Comparison of ENCODE assay signal across 23 cellular contexts in genomic region chr4:93478805-93479204, GRCh38.
DNase-seq lines count a peak whose midpoint lies in the region; ATAC-seq, FAIRE-seq and TF ChIP-seq lines count a peak whose summit lies in the region.
"Had no signal": no experiment of that assay in that cellular context is flagged by ENCODE, and none has a peak within 500 bp of the region (broad histone marks: within the 10 kb centered on the region; RNA-seq: fewer than 3 reads in every experiment).

No MANE protein-coding gene starts in this region.

- peak; percentile 23 for FAIRE-seq in GM12878 (lab: Jason Lieb, UNC)
- FAIRE-seq: GM12891, GM19239 had no signal

- POLR2A ChIA-PET in PC-3 (lab: Charles Lee; ENCODE audit: unreplicated experiment), result no interaction called here
- POLR2A ChIA-PET in GM12878 (lab: Charles Lee), result no interaction called here

- TF ChIP-seq EP300 in GM12878 (IDR thresholded peaks at IDR 0.05; ENCODE audit: borderline replicate concordance in 1 of 2, control insufficient read depth in 1 of 2, low read depth in 2 of 2, low read length in 2 of 2), result no peak

- TF ChIP-seq RAD21 in GM12878 (IDR thresholded peaks at IDR 0.05; ENCODE audit: insufficient read depth, low read depth, low read length), result no peak

- CTCF ChIA-PET in PC-3 (lab: Charles Lee) (no interaction called here), GM12878 (lab: Yijun Ruan, JAX) (no interaction called here)

- H3K4me3 ChIP-seq in PC-3 (ENCODE audit: low read length), result no peak overlapping the region
- H3K4me3 ChIP-seq in GM12878, result no peak overlapping the region
- H3K4me3 ChIP-seq in epithelial cell of esophagus (ENCODE audit: low read length), result no peak overlapping the region
- H3K4me3 ChIP-seq: BLaER1 had no signal

- DNase-seq in PC-3 (peak; percentile 79), GM12878 (ENCODE audit: low read depth, low spot score) (no peak), epithelial cell of esophagus (ENCODE audit: low read depth) (peak; percentile 30), germinal center (ENCODE audit: low spot score) (no peak), NCI-H146 treated with DMSO at 0.1 percent for 48 hours (lab: John Stamatoyannopoulos, UW; ENCODE audit: unreplicated experiment) (no peak)
- DNase-seq: 8988T; ACHN; BE2C; C1 segment of cervical spinal cord; CD4-positive, alpha-beta memory T cell; CD4-positive, CD25-positive, alpha-beta regulatory T cell; CD8-positive, alpha-beta memory T cell; COR-L47; DMS 273 treated with DMSO at 0.1 percent for 48 hours; DMS153; DMS53; DMS79; DND-41; EL; GDM1 had no signal

- SMC1A ChIA-PET in GM12878 (lab: Charles Lee; ENCODE audit: uncharacterized antibody, unreplicated experiment), result no interaction called here

- H3K9ac ChIP-seq in PC-3 (ENCODE audit: low read length), result no peak overlapping the region
- H3K9ac ChIP-seq in GM12878 (ENCODE audit: control insufficient read depth, insufficient read depth, low read length), result no peak overlapping the region
- H3K9ac ChIP-seq: BLaER1 had no signal

- 0% methylated on average over 1 of the region's 1 CpG for WGBS in GM12878 (ENCODE audit: insufficient coverage, insufficient replicate concordance, low lambda C conversion rate, missing lambda C conversion rate)

- H3K4me1 ChIP-seq in PC-3 (ENCODE audit: insufficient read depth, low read length) (peaks cover 51% of the 10 kb centered on the region), GM12878 (ENCODE audit: control insufficient read depth, insufficient read depth, low read length) (no peaks in the 10 kb centered on the region)
- H3K4me1 ChIP-seq: BE2C, BLaER1 had no signal

- intact Hi-C loops in PC-3 (cut with micrococcal nuclease), result loop anchor here (5.0 kb wide), 1 partner anchor 162 kb away; no protein-coding TSS in a partner anchor
- intact Hi-C loops in GM12878 (cut with micrococcal nuclease; ENCODE audit: unreplicated experiment), result no loop called here

- in situ Hi-C loops in GM12878 (cut with MboI), result no loop called here

- H3K79me2 ChIP-seq in PC-3 (ENCODE audit: low read length) (no peaks in the 10 kb centered on the region), GM12878 (ENCODE audit: control insufficient read depth, insufficient read depth, low read length) (no peaks in the 10 kb centered on the region)

- no peaks in the 10 kb centered on the region for H4K20me1 ChIP-seq in PC-3 (ENCODE audit: low read length)
- H4K20me1 ChIP-seq in GM12878 (ENCODE audit: control insufficient read depth, insufficient read depth), result no peaks in the 10 kb centered on the region
- H4K20me1 ChIP-seq: BLaER1 had no signal

- TF ChIP-seq CTCF in PC-3 (conservative IDR thresholded peaks at IDR 0.05; ENCODE audit: low read depth, low read length) (no peak), GM12878 (IDR thresholded peaks at IDR 0.05 in 2 of 3, conservative IDR thresholded peaks at IDR 0.05 in 1 of 3; ENCODE audit: control insufficient read depth in 2 of 3, extremely low read depth in 1 of 3, insufficient read depth in 1 of 3, low read depth in 3 of 3, low read length in 3 of 3) (no peak), epithelial cell of esophagus (IDR thresholded peaks at IDR 0.05; ENCODE audit: insufficient read depth, low read depth, low read length, missing control alignments) (no peak)

- H2AFZ ChIP-seq in PC-3 (ENCODE audit: low read length), result no peak overlapping the region
- no peak overlapping the region for H2AFZ ChIP-seq in GM12878 (ENCODE audit: control insufficient read depth, low read depth, low read length)

- H3K36me3 ChIP-seq in PC-3 (ENCODE audit: low read depth, low read length) (no peaks in the 10 kb centered on the region), GM12878 (ENCODE audit: control insufficient read depth in 2 of 2, insufficient read depth in 2 of 2, low read length in 1 of 2) (no peaks in the 10 kb centered on the region)
- H3K36me3 ChIP-seq: BE2C, BLaER1 had no signal

- no peaks in the 10 kb centered on the region for H3K9me2 ChIP-seq in PC-3 (replicated peaks; ENCODE audit: low read length)

- H3K9me3 ChIP-seq in PC-3 (ENCODE audit: low read length) (no peaks in the 10 kb centered on the region), GM12878 (replicated peaks; ENCODE audit: control insufficient read depth, insufficient read depth, low read length) (no peaks in the 10 kb centered on the region)
- H3K9me3 ChIP-seq: BE2C, BLaER1 had no signal

- TF ChIP-seq POLR2A in GM12878 (IDR thresholded peaks at IDR 0.05; ENCODE audit: low read depth, low read length), result no peak

- H3K27ac ChIP-seq in PC-3 (ENCODE audit: low read length) (peak overlapping the region; percentile 39; the same call in 1 of the 2 replicates), GM12878 (ENCODE audit: control insufficient read depth, insufficient read depth) (no peak overlapping the region)
- H3K27ac ChIP-seq: BLaER1 had no signal

- H3K4me2 ChIP-seq in PC-3 (ENCODE audit: low read length), result peak overlapping the region; percentile 37
- H3K4me2 ChIP-seq in GM12878 (ENCODE audit: control insufficient read depth, insufficient read depth), result no peak overlapping the region
- H3K4me2 ChIP-seq: BLaER1 had no signal

- ATAC-seq in PC-3 (peak; percentile 83), GM12878 (no peak)

- BruUV-seq in PC-3 (replicated peaks; lab: Mats Ljungman, UMichigan), result no TSS peak
- BruUV-seq in GM12878 (replicated peaks; lab: Mats Ljungman, UMichigan), result no TSS peak

- H3K27me3 ChIP-seq in PC-3 (ENCODE audit: low read length), result no peaks in the 10 kb centered on the region
- no peaks in the 10 kb centered on the region for H3K27me3 ChIP-seq in GM12878 (replicated peaks in 1 of 2; ENCODE audit: control insufficient read depth in 2 of 2, insufficient read depth in 2 of 2, low read length in 1 of 2)
- H3K27me3 ChIP-seq: BE2C, BLaER1 had no signal

- RAD21 ChIA-PET in GM12878 (lab: Charles Lee; ENCODE audit: unreplicated experiment), result no interaction called here

- no peaks in the 10 kb centered on the region for H3F3A ChIP-seq in PC-3 (ENCODE audit: low read length, unreplicated experiment)

TF ChIP-seq in GM12878, 131 proteins besides CTCF, POLR2A, EP300 and RAD21 (continues in another document):
- TF ChIP-seq PML (IDR thresholded peaks at IDR 0.05; ENCODE audit: low read length) (no peak), IRF4 (IDR thresholded peaks at IDR 0.05; ENCODE audit: low read depth, low read length) (no peak), BCL3 (IDR thresholded peaks at IDR 0.05; ENCODE audit: borderline replicate concordance, insufficient read depth, low read depth, low read length, poor library complexity, severe bottlenecking) (no peak), HDAC6 (IDR thresholded peaks at IDR 0.05; ENCODE audit: unreplicated experiment) (no peak), ZNF592 (IDR thresholded peaks at IDR 0.05) (no peak), SRF (IDR thresholded peaks at IDR 0.05; ENCODE audit: low read depth in 2 of 2, low read length in 2 of 2) (no peak)

Comparison
In these comparisons a context has a peak if more than half of its experiments do, and no peak if none do; other contexts are left out.
1. DNase-seq: peak in PC-3 (single experiment) and epithelial cell of esophagus (single experiment); none in GM12878 (single experiment), germinal center (single experiment) and NCI-H146 treated with DMSO at 0.1 percent for 48 hours (single experiment).